15 cellular contexts compared by ENCODE assay signal in genomic region chr13:22336460-22336859, GRCh38.
A peak's percentile ranks its signal among the peaks of the same experiment; 100 is the strongest.
DNase-seq lines count a peak whose midpoint lies in the region; ATAC-seq and TF ChIP-seq lines count a peak whose summit lies in the region.
"Had no signal": no experiment of that assay in that cellular context is flagged by ENCODE, and none has a peak within 500 bp of the region (broad histone marks: within the 10 kb centered on the region; RNA-seq: fewer than 3 reads in every experiment).

No MANE protein-coding gene starts in this region.

- H3K27ac ChIP-seq in SK-N-SH (ENCODE audit: low read depth in 2 of 2, low read length in 1 of 2), result no peak overlapping the region
- no peak overlapping the region for H3K27ac ChIP-seq in GM23338 (ENCODE audit: low read depth)
- H3K27ac ChIP-seq: 22Rv1, BLaER1 had no signal

- H3K27me3 Mint-ChIP-seq in GM23338 (ENCODE audit: insufficient read depth, low read depth, poor library complexity), result no peaks in the 10 kb centered on the region

- no peak for TF ChIP-seq EP300 in SK-N-SH (IDR thresholded peaks at IDR 0.05; ENCODE audit: borderline replicate concordance in 1 of 2, low read depth in 1 of 2, low read length in 1 of 2)

- H4K20me1 ChIP-seq in SK-N-SH (ENCODE audit: insufficient read depth) (no peaks in the 10 kb centered on the region), GM23338 (replicated peaks; ENCODE audit: insufficient read depth) (no peaks in the 10 kb centered on the region)
- H4K20me1 ChIP-seq: BLaER1 had no signal

- H3K4me1 Mint-ChIP-seq in GM23338, result no peaks in the 10 kb centered on the region

- TF ChIP-seq CTCF in SK-N-SH (IDR thresholded peaks at IDR 0.05), result no peak
- TF ChIP-seq CTCF in GM23338 (conservative IDR thresholded peaks at IDR 0.05; ENCODE audit: low read depth in 2 of 2), result no peak

- CTCF ChIA-PET in SK-N-SH (lab: Yijun Ruan, JAX), result no interaction called here

- H3K79me2 ChIP-seq in SK-N-SH (ENCODE audit: insufficient read depth) (no peaks in the 10 kb centered on the region), GM23338 (replicated peaks; ENCODE audit: insufficient read depth) (no peaks in the 10 kb centered on the region)

- no peak for TF ChIP-seq RAD21 in SK-N-SH (IDR thresholded peaks at IDR 0.05; ENCODE audit: low read length)

- no peaks in the 10 kb centered on the region for H3K27me3 ChIP-seq in SK-N-SH (ENCODE audit: insufficient read depth)
- no peaks in the 10 kb centered on the region for H3K27me3 ChIP-seq in GM23338 (ENCODE audit: insufficient read depth)
- H3K27me3 ChIP-seq: BLaER1 had no signal

- H3K27ac Mint-ChIP-seq in GM23338, result no peak overlapping the region

- H3K36me3 ChIP-seq in SK-N-SH (replicated peaks in 1 of 2; ENCODE audit: control insufficient read depth in 1 of 2, insufficient read depth in 2 of 2, low read length in 1 of 2), result no peaks in the 10 kb centered on the region
- no peaks in the 10 kb centered on the region for H3K36me3 ChIP-seq in GM23338 (ENCODE audit: insufficient read depth)

- no peaks in the 10 kb centered on the region for H3F3A ChIP-seq in SK-N-SH (replicated peaks; ENCODE audit: insufficient read depth)
- no peaks in the 10 kb centered on the region for H3F3A ChIP-seq in GM23338 (replicated peaks; ENCODE audit: low read depth)

- 0 out of 2 replicates have a peak overlapping the region, but pooled peaks have one; percentile 29 for H2AFZ ChIP-seq in SK-N-SH (ENCODE audit: low read depth)
- H2AFZ ChIP-seq in GM23338, result no peak overlapping the region

- ATAC-seq in SK-N-SH treated with all-trans-retinoic acid at 6 μM for 48 hours (no peak), HG03342 (IDR thresholded peaks at IDR 0.05; ENCODE audit: unreplicated experiment) (peak; percentile 84), GM23338 (no peak), HG03439 (IDR thresholded peaks at IDR 0.05; ENCODE audit: unreplicated experiment) (no peak)

- H3K4me2 ChIP-seq in SK-N-SH, result no peak overlapping the region
- H3K4me2 ChIP-seq in GM23338, result no peak overlapping the region
- H3K4me2 ChIP-seq: BLaER1 had no signal

- POLR2A ChIA-PET in SK-N-SH (lab: Yijun Ruan, JAX), result no interaction called here

- no peak overlapping the region for H3K9ac ChIP-seq in SK-N-SH
- H3K9ac ChIP-seq: BLaER1 had no signal

- no peaks in the 10 kb centered on the region for H3K9me3 ChIP-seq in SK-N-SH

- H3K4me3 ChIP-seq in SK-N-SH (ENCODE audit: low read depth in 2 of 2, low read length in 1 of 2) (no peak overlapping the region), GM23338 (no peak overlapping the region)
- H3K4me3 ChIP-seq: BLaER1 had no signal

- H3K4me1 ChIP-seq in SK-N-SH (ENCODE audit: control insufficient read depth in 1 of 2, insufficient read depth in 2 of 2, low read depth in 1 of 2, low read length in 1 of 2) (no peaks in the 10 kb centered on the region), GM23338 (ENCODE audit: insufficient read depth) (no peaks in the 10 kb centered on the region)

- DNase-seq in SK-N-SH (no peak), OCI-M1 (lab: John Stamatoyannopoulos, UW) (peak; percentile 24), GM23338 (ENCODE audit: low spot score) (no peak), NCI-H524 (lab: John Stamatoyannopoulos, UW) (no peak), LoVo (ENCODE audit: low spot score) (no peak)
- DNase-seq: KG1, NCI-H1417 treated with DMSO at 0.1 percent for 48 hours, NCI-H2029, NCI-H510A, SW 1271 had no signal

- no peaks in the 10 kb centered on the region for H3K9me2 ChIP-seq in SK-N-SH
- H3K9me2 ChIP-seq in GM23338 (ENCODE audit: insufficient read depth), result no peaks in the 10 kb centered on the region

- H3K36me3 Mint-ChIP-seq in GM23338 (ENCODE audit: low read depth), result peaks cover 17% of the 10 kb centered on the region

- peaks cover 23% of the 10 kb centered on the region for H3K9me3 Mint-ChIP-seq in GM23338

- H3K4me3 Mint-ChIP-seq in GM23338, result no peak overlapping the region

TF ChIP-seq in SK-N-SH, 30 proteins besides CTCF, POLR2A, EP300 and RAD21:
- TF ChIP-seq MXI1 (IDR thresholded peaks at IDR 0.05; ENCODE audit: low read depth, low read length) (no peak), FOXM1 (IDR thresholded peaks at IDR 0.05; ENCODE audit: low read depth) (no peak), GABPA (IDR thresholded peaks at IDR 0.05; ENCODE audit: low read depth) (no peak), SIN3A (IDR thresholded peaks at IDR 0.05; ENCODE audit: borderline replicate concordance, low read depth, low read length) (no peak)

TF ChIP-seq in SK-N-SH treated with all-trans-retinoic acid at 6 μM for 48 hours, 23 proteins besides CTCF, POLR2A, EP300 and RAD21 (continues in another document):
- TF ChIP-seq RARB (CRISPR knock-in tag; IDR thresholded peaks at IDR 0.05), result no peak
- no peak for TF ChIP-seq CSDC2 (CRISPR knock-in tag; IDR thresholded peaks at IDR 0.05)
- TF ChIP-seq GLIS3 (CRISPR knock-in tag; IDR thresholded peaks at IDR 0.05), result no peak
- TF ChIP-seq ZNF8 (CRISPR knock-in tag; IDR thresholded peaks at IDR 0.05), result no peak
- TF ChIP-seq BACH2 (CRISPR knock-in tag; IDR thresholded peaks at IDR 0.05; ENCODE audit: borderline replicate concordance), result no peak
- TF ChIP-seq TOX (CRISPR knock-in tag; IDR thresholded peaks at IDR 0.05; ENCODE audit: borderline replicate concordance), result no peak
- no peak for TF ChIP-seq TSHZ2 (CRISPR knock-in tag; IDR thresholded peaks at IDR 0.05)

TF ChIP-seq in GM23338, 12 proteins besides CTCF, POLR2A, EP300 and RAD21 (continues in another document):
- TF ChIP-seq EZH2 (IDR thresholded peaks at IDR 0.05; ENCODE audit: low read depth, unreplicated experiment) (no peak), JUNB (IDR thresholded peaks at IDR 0.05; ENCODE audit: unreplicated experiment) (no peak), ETS1 (IDR thresholded peaks at IDR 0.05) (no peak), POLR2AphosphoS5 (IDR thresholded peaks at IDR 0.05; ENCODE audit: low read depth) (no peak), ZNF331 (CRISPR knock-in tag; IDR thresholded peaks at IDR 0.05; ENCODE audit: low read depth) (no peak), REST (IDR thresholded peaks at IDR 0.05; ENCODE audit: unreplicated experiment) (no peak)
